16 cellular contexts compared by ENCODE assay signal in the genomic region with DNA sequence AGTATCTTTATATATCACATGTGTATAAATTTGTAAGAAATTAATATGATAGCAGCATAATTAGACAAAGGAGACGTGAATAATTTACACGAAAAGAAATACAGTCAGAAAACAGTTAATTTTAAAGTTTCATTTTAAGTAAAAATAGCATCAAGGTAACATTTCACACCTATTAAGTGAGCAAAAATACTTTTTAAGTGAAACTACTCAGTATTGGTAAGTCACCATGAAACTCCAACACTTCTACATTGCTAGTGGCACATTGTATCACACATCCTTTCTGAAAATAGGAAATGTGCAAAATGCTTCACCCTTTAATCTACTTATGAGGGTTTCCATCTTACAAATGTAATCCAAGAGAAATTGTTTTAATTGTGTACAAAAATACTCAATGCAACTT.
"Had no signal": no experiment of that assay in that cellular context is flagged by ENCODE, and none has a peak within 500 bp of the region (broad histone marks: within the 10 kb centered on the region; RNA-seq: fewer than 3 reads in every experiment).

No MANE protein-coding gene starts in this region.

- H3K36me3 ChIP-seq: colonic mucosa, neutrophil, uterus had no signal

- H3K27ac ChIP-seq: colonic mucosa, neutrophil, uterus had no signal

- H3K9me3 ChIP-seq: colonic mucosa, mucosa of descending colon, neutrophil, upper lobe of left lung, uterus had no signal

- H3K4me1 ChIP-seq: colonic mucosa, uterus had no signal

- H3K4me3 ChIP-seq: colonic mucosa, mucosa of descending colon, upper lobe of left lung, uterus had no signal

- H3K27me3 ChIP-seq: colonic mucosa, neutrophil, upper lobe of left lung, uterus had no signal

- ATAC-seq: left lobe of liver; mucosa of descending colon; naive thymus-derived CD8-positive, alpha-beta T cell; sciatic nerve had no signal

- DNase-seq: colonic mucosa; effector CD4-positive, alpha-beta T cell; endodermal cell; erythroblast; foreskin melanocyte; islet precursor cell; mucosa of descending colon; naive thymus-derived CD8-positive, alpha-beta T cell; posterior cingulate gyrus; stimulated activated CD4-positive, alpha-beta T cell treated with anti-CD3 and anti-CD28 coated beads, Interleukin-12 subunit alpha, Interleukin-12 subunit beta, amount 100 ng/mL, for 4 hours; stimulated activated naive CD4-positive, alpha-beta T cell treated with Interleukin-2 at 50 U/mL for 16 hours; upper lobe of left lung; uterus had no signal
